ENCODE assay signal across 8 cellular contexts in genomic region chr21:28883931-28884330, GRCh38.
DNase-seq lines count a peak whose midpoint lies in the region; ATAC-seq, FAIRE-seq and TF ChIP-seq lines count a peak whose summit lies in the region.

No MANE protein-coding gene starts in this region.

- H3K27ac ChIP-seq in SK-N-SH (ENCODE audit: low read depth in 2 of 2, low read length in 1 of 2), result peak overlapping the region; percentile 87 to 98; a peak in 3 of 4 replicates
- peak overlapping the region; percentile 85 for H3K27ac ChIP-seq in SK-N-MC
- H3K27ac ChIP-seq in smooth muscle cell (ENCODE audit: low read depth), result no peak overlapping the region
- no peak overlapping the region for H3K27ac ChIP-seq in pancreas

- H3K4me2 ChIP-seq in SK-N-SH (peak overlapping the region; percentile 77), smooth muscle cell (peak overlapping the region; percentile 94)

- no peak for FAIRE-seq in pancreas (lab: Jason Lieb, UNC)

- no peak for TF ChIP-seq RAD21 in SK-N-SH (IDR thresholded peaks at IDR 0.05; ENCODE audit: low read length)

- intact Hi-C loops in mucosa of descending colon (cut with DNase I, micrococcal nuclease), result no loop called here
- intact Hi-C loops in pancreas (cut with DNase I), result no loop called here

- H3F3A ChIP-seq in SK-N-SH (replicated peaks; ENCODE audit: insufficient read depth), result no peaks in the 10 kb centered on the region
- H3F3A ChIP-seq in smooth muscle cell (ENCODE audit: low read depth), result no peaks in the 10 kb centered on the region

- TF ChIP-seq CTCF in SK-N-SH (IDR thresholded peaks at IDR 0.05) (no peak), fibroblast of pulmonary artery (IDR thresholded peaks at IDR 0.05; ENCODE audit: low read length, missing control alignments) (no peak), smooth muscle cell (IDR thresholded peaks at IDR 0.05; ENCODE audit: borderline replicate concordance, insufficient read depth, poor library complexity, severe bottlenecking) (no peak), mucosa of descending colon (IDR thresholded peaks at IDR 0.05) (no peak), pancreas (IDR thresholded peaks at IDR 0.05) (no peak)

- H3K36me3 ChIP-seq in SK-N-SH (replicated peaks in 1 of 2; ENCODE audit: control insufficient read depth in 1 of 2, insufficient read depth in 2 of 2, low read length in 1 of 2), result peaks cover 27 to 39% of the 10 kb centered on the region in 2 experiments
- peaks cover 28% of the 10 kb centered on the region for H3K36me3 ChIP-seq in SK-N-MC (ENCODE audit: insufficient read depth, low read length)
- peaks cover 8% of the 10 kb centered on the region for H3K36me3 ChIP-seq in smooth muscle cell (ENCODE audit: low read depth)
- no peaks in the 10 kb centered on the region for H3K36me3 ChIP-seq in mucosa of descending colon (ENCODE audit: low read depth)
- peaks cover 0 to 8% (median 0%) of the 10 kb centered on the region in 3 donors for H3K36me3 ChIP-seq in pancreas

- peaks cover 2 to 4% of the 10 kb centered on the region in 2 experiments; a peak in 2 of 4 replicates for H3K4me1 ChIP-seq in SK-N-SH (ENCODE audit: control insufficient read depth in 1 of 2, insufficient read depth in 2 of 2, low read depth in 1 of 2, low read length in 1 of 2)
- H3K4me1 ChIP-seq in smooth muscle cell (ENCODE audit: low read depth), result peaks cover 9% of the 10 kb centered on the region
- H3K4me1 ChIP-seq in mucosa of descending colon (ENCODE audit: low read depth), result peaks cover 3% of the 10 kb centered on the region
- H3K4me1 ChIP-seq in pancreas, result peaks cover 0 to 11% (median 0%) of the 10 kb centered on the region in 3 donors

- H3K79me2 ChIP-seq in SK-N-SH (ENCODE audit: insufficient read depth) (peaks cover 10% of the 10 kb centered on the region), smooth muscle cell (ENCODE audit: low read depth) (no peaks in the 10 kb centered on the region)

- H4K20me1 ChIP-seq in SK-N-SH (ENCODE audit: insufficient read depth) (no peaks in the 10 kb centered on the region), smooth muscle cell (ENCODE audit: low read depth) (no peaks in the 10 kb centered on the region)

- H2AFZ ChIP-seq in SK-N-SH (ENCODE audit: low read depth) (peak overlapping the region; percentile 96; the same call in 1 of the 2 replicates), smooth muscle cell (ENCODE audit: low read depth) (peak overlapping the region; percentile 96)

- CTCF ChIA-PET in SK-N-SH (lab: Yijun Ruan, JAX), result interaction anchor here (0.8 to 1.6 kb wide), 5 partner anchors 40 to 460 kb away, joined by 3 to 9 read pairs (median 4); no protein-coding TSS in a partner anchor

- no peaks in the 10 kb centered on the region for H3K9me2 ChIP-seq in SK-N-SH

- POLR2A ChIA-PET in SK-N-SH (lab: Yijun Ruan, JAX), result interaction anchor here (0.6 kb wide), 1 partner anchor 26 kb away, joined by 3 read pairs; no protein-coding TSS in a partner anchor

- H3K27me3 ChIP-seq in SK-N-SH (ENCODE audit: insufficient read depth) (no peaks in the 10 kb centered on the region), smooth muscle cell (ENCODE audit: low read depth) (no peaks in the 10 kb centered on the region), pancreas (no peaks in the 10 kb centered on the region)

- ATAC-seq in SK-N-SH treated with all-trans-retinoic acid at 6 μM for 48 hours (no peak), mucosa of descending colon (no peak), pancreas (no peak)

- no peak for TF ChIP-seq EP300 in SK-N-SH (IDR thresholded peaks at IDR 0.05; ENCODE audit: borderline replicate concordance in 1 of 2, low read depth in 1 of 2, low read length in 1 of 2)

- H3K9ac ChIP-seq in SK-N-SH, result peak overlapping the region; percentile 78; the same call in 1 of the 2 replicates
- peak overlapping the region; percentile 89 for H3K9ac ChIP-seq in SK-N-MC (ENCODE audit: insufficient read length)
- no peak overlapping the region for H3K9ac ChIP-seq in smooth muscle cell (ENCODE audit: low read depth)

- H3K4me3 ChIP-seq in SK-N-SH (ENCODE audit: low read depth in 2 of 2, low read length in 1 of 2), result peak overlapping the region; percentile 66 to 70; a peak in 3 of 4 replicates
- peak overlapping the region; percentile 92 for H3K4me3 ChIP-seq in SK-N-MC
- peak overlapping the region; percentile 63 for H3K4me3 ChIP-seq in fibroblast of pulmonary artery (replicated peaks; ENCODE audit: low read depth, low read length)
- H3K4me3 ChIP-seq in smooth muscle cell, result peak overlapping the region; percentile 72
- H3K4me3 ChIP-seq in mucosa of descending colon, result no peak overlapping the region
- H3K4me3 ChIP-seq in pancreas, result no peak overlapping the region

- H3K9me3 ChIP-seq in SK-N-SH (no peaks in the 10 kb centered on the region), SK-N-MC (ENCODE audit: low read depth, low read length) (no peaks in the 10 kb centered on the region), smooth muscle cell (replicated peaks; ENCODE audit: low read depth) (no peaks in the 10 kb centered on the region), mucosa of descending colon (no peaks in the 10 kb centered on the region), pancreas (no peaks in the 10 kb centered on the region)

- no peak for DNase-seq in SK-N-SH
- no peak for DNase-seq in SK-N-MC (ENCODE audit: low read depth, low spot score)
- no peak for DNase-seq in fibroblast of pulmonary artery (ENCODE audit: low read depth)
- DNase-seq in smooth muscle cell (lab: John Stamatoyannopoulos, UW; ENCODE audit: unreplicated experiment), result no peak
- no peak for DNase-seq in mucosa of descending colon
- no peak for DNase-seq in pancreas
- DNase-seq in AG20443 (ENCODE audit: low spot score), result no peak

TF ChIP-seq in SK-N-SH, 30 proteins besides CTCF, POLR2A, EP300 and RAD21 (continues in another document):
- TF ChIP-seq TCF12 (IDR thresholded peaks at IDR 0.05) (no peak), MEF2A (IDR thresholded peaks at IDR 0.05; ENCODE audit: borderline replicate concordance, low read depth) (no peak), REST (IDR thresholded peaks at IDR 0.05; ENCODE audit: low read depth, low read length) (no peak), JUND (IDR thresholded peaks at IDR 0.05) (no peak), NFIC (IDR thresholded peaks at IDR 0.05; ENCODE audit: borderline replicate concordance) (no peak), SIN3A (IDR thresholded peaks at IDR 0.05; ENCODE audit: borderline replicate concordance, low read depth, low read length) (no peak), SMC3 (IDR thresholded peaks at IDR 0.05; ENCODE audit: low read depth, low read length) (no peak)

TF ChIP-seq in SK-N-SH treated with all-trans-retinoic acid at 6 μM for 48 hours, 23 proteins besides CTCF, POLR2A, EP300 and RAD21 (continues in another document):
- TF ChIP-seq ZFP30 (CRISPR knock-in tag; IDR thresholded peaks at IDR 0.05), result no peak
- no peak for TF ChIP-seq PPARA (CRISPR knock-in tag; IDR thresholded peaks at IDR 0.05; ENCODE audit: borderline replicate concordance)
- no peak for TF ChIP-seq CSDC2 (CRISPR knock-in tag; IDR thresholded peaks at IDR 0.05)
- TF ChIP-seq CSRNP3 (CRISPR knock-in tag; IDR thresholded peaks at IDR 0.05), result no peak
- no peak for TF ChIP-seq ZC3H10 (CRISPR knock-in tag; IDR thresholded peaks at IDR 0.05)
- TF ChIP-seq ISL1 (CRISPR knock-in tag; IDR thresholded peaks at IDR 0.05), result no peak
- no peak for TF ChIP-seq TOX (CRISPR knock-in tag; IDR thresholded peaks at IDR 0.05; ENCODE audit: borderline replicate concordance)
- no peak for TF ChIP-seq ZNF70 (CRISPR knock-in tag; IDR thresholded peaks at IDR 0.05)
- TF ChIP-seq ZNF8 (CRISPR knock-in tag; IDR thresholded peaks at IDR 0.05), result no peak
- no peak for TF ChIP-seq POU6F1 (CRISPR knock-in tag; IDR thresholded peaks at IDR 0.05; ENCODE audit: borderline replicate concordance, low read depth)
- TF ChIP-seq CREB5 (CRISPR knock-in tag; IDR thresholded peaks at IDR 0.05; ENCODE audit: low read depth), result no peak

Comparison
In these comparisons a context has a peak if more than half of its experiments do, and no peak if none do; other contexts are left out.
1. H3K27ac ChIP-seq: peak in SK-N-SH (2 of 2) and SK-N-MC (single experiment); none in smooth muscle cell (single experiment) and pancreas (0 of 4).
2. H3K4me3 ChIP-seq: peak in SK-N-SH (2 of 2), SK-N-MC (single experiment), fibroblast of pulmonary artery (single experiment) and smooth muscle cell (single experiment); none in mucosa of descending colon (single experiment) and pancreas (0 of 4).